19 cellular contexts compared by ENCODE assay signal in genomic region chr12:54004063-54004840, GRCh38. TPM values are rescaled to one million over a fixed set of nuclear protein-coding genes. Genes with fewer than 3 reads are reported as not detected.
DNase-seq lines count a peak whose midpoint lies in the region; ATAC-seq and TF ChIP-seq lines count a peak whose summit lies in the region.
"Had no signal": no experiment of that assay in that cellular context is flagged by ENCODE, and none has a peak within 500 bp of the region (broad histone marks: within the 10 kb centered on the region; RNA-seq: fewer than 3 reads in every experiment).

No MANE protein-coding gene starts in this region.

- no peaks in the 10 kb centered on the region for H3K36me3 Mint-ChIP-seq in glutamatergic neuron (ENCODE audit: unreplicated experiment)
- H3K36me3 Mint-ChIP-seq in CD8-positive, alpha-beta T cell: no peaks in the 10 kb centered on the region

- no peak overlapping the region for H3K27ac Mint-ChIP-seq in glutamatergic neuron (ENCODE audit: unreplicated experiment)
- H3K27ac Mint-ChIP-seq in CD8-positive, alpha-beta T cell: no peak overlapping the region
- H3K27ac Mint-ChIP-seq: H9, T-helper 17 cell had no signal

- H3K4me3 Mint-ChIP-seq in glutamatergic neuron (ENCODE audit: unreplicated experiment): no peak overlapping the region
- no peak overlapping the region for H3K4me3 Mint-ChIP-seq in CD8-positive, alpha-beta T cell
- H3K4me3 Mint-ChIP-seq: activated T-cell treated with anti-CD3 and anti-CD28 coated beads, Interleukin-2, amount 50 U/mL, for 4 hours; H9; T-helper 17 cell had no signal

- H4K91ac ChIP-seq in mesenchymal stem cell (ENCODE audit: low read length): no peak overlapping the region

- H4K8ac ChIP-seq in mesenchymal stem cell (ENCODE audit: low read length): no peak overlapping the region

- H3K4me1 Mint-ChIP-seq in glutamatergic neuron (ENCODE audit: low read depth, unreplicated experiment): no peaks in the 10 kb centered on the region
- peaks cover 23% of the 10 kb centered on the region for H3K4me1 Mint-ChIP-seq in CD8-positive, alpha-beta T cell (ENCODE audit: low read depth)

- peak overlapping the region; percentile 24 for H2BK120ac ChIP-seq in mesenchymal stem cell (ENCODE audit: low read depth, low read length)

- no peak for ATAC-seq in HG02642 (IDR thresholded peaks at IDR 0.05; ENCODE audit: poor library complexity, unreplicated experiment)
- ATAC-seq in CD8-positive, alpha-beta T cell: no peak
- ATAC-seq: activated T-cell treated with anti-CD3 and anti-CD28 coated beads, Interleukin-2, amount 50 U/mL, for 4 hours; T-helper 17 cell had no signal

- peak overlapping the region; percentile 4 to 11 for H2BK12ac ChIP-seq in mesenchymal stem cell (ENCODE audit: low read length in 2 of 2)

- no peaks in the 10 kb centered on the region for H3K9me3 ChIP-seq in mesenchymal stem cell (ENCODE audit: control insufficient read depth, low read length)
- no peaks in the 10 kb centered on the region for H3K9me3 ChIP-seq in CD8-positive, alpha-beta T cell (ENCODE audit: low read length)
- H3K9me3 ChIP-seq: ascending aorta, uterus had no signal

- H3K14ac ChIP-seq in mesenchymal stem cell (ENCODE audit: low read length in 2 of 2): no peak overlapping the region

- no peak overlapping the region for H2BK5ac ChIP-seq in mesenchymal stem cell (ENCODE audit: low read depth, low read length, poor library complexity, severe bottlenecking)

- peak overlapping the region in 1 of 2 experiments; percentile 76 for H3K18ac ChIP-seq in mesenchymal stem cell (ENCODE audit: low read depth in 1 of 2, low read length in 2 of 2)

- H3K23ac ChIP-seq in mesenchymal stem cell (ENCODE audit: low read length in 2 of 2): peak overlapping the region in 1 of 2 experiments; percentile 23

- H3K4ac ChIP-seq in mesenchymal stem cell (ENCODE audit: low read depth in 1 of 2, low read length in 2 of 2): peak overlapping the region in 1 of 2 experiments; percentile 67

- H3K9me3 Mint-ChIP-seq in glutamatergic neuron (ENCODE audit: unreplicated experiment): peaks cover 4% of the 10 kb centered on the region
- no peaks in the 10 kb centered on the region for H3K9me3 Mint-ChIP-seq in CD8-positive, alpha-beta T cell
- H3K9me3 Mint-ChIP-seq: activated T-cell treated with anti-CD3 and anti-CD28 coated beads, Interleukin-2, amount 50 U/mL, for 4 hours had no signal

- TF ChIP-seq CTCF in AG04449 (IDR thresholded peaks at IDR 0.05; ENCODE audit: insufficient read depth, low read length, missing control alignments) (peak; percentile 35), GM13977 (IDR thresholded peaks at IDR 0.05; ENCODE audit: extremely low read depth, insufficient read depth, missing control alignments) (peak; percentile 23), glutamatergic neuron (IDR thresholded peaks at IDR 0.05; ENCODE audit: partially characterized antibody, unreplicated experiment) (no peak)
- no peak for TF ChIP-seq CTCF in CD8-positive, alpha-beta T cell (IDR thresholded peaks at IDR 0.05)

- DNase-seq in AG04449 (ENCODE audit: low read depth, low spot score): no peak
- DNase-seq in GM13977 (ENCODE audit: low spot score): no peak
- DNase-seq in RKO (ENCODE audit: low spot score): peak; percentile 42
- DNase-seq in mesenchymal stem cell: no peak
- no peak for DNase-seq in NCI-H69 (lab: John Stamatoyannopoulos, UW)
- no peak for DNase-seq in glutamatergic neuron
- no peak for DNase-seq in CD8-positive, alpha-beta T cell
- DNase-seq: activated CD4-positive, alpha-beta T cell treated with anti-CD3 and anti-CD28 coated beads for 1 hour; activated T-cell treated with anti-CD3 and anti-CD28 coated beads, Interleukin-2, amount 50 U/mL, for 4 hours; C1 segment of cervical spinal cord; dorsolateral prefrontal cortex; NCI-H2227 treated with DMSO at 0.1 percent for 48 hours; stimulated activated CD4-positive, alpha-beta T cell treated with anti-CD3 and anti-CD28 coated beads, Interleukin-2, amount 100 ng/mL, for 48 hours; T-helper 17 cell; uterus had no signal

- H3K4me1 ChIP-seq in mesenchymal stem cell (ENCODE audit: control insufficient read depth, insufficient read depth, low read depth, low read length): peaks cover 36% of the 10 kb centered on the region
- peaks cover 26% of the 10 kb centered on the region for H3K4me1 ChIP-seq in CD8-positive, alpha-beta T cell (ENCODE audit: insufficient read depth, low read length)

- peak overlapping the region; percentile 76 for H3K4me2 ChIP-seq in mesenchymal stem cell (ENCODE audit: low read length, poor library complexity, severe bottlenecking)

- no peaks in the 10 kb centered on the region for H3K27me3 ChIP-seq in mesenchymal stem cell (ENCODE audit: control insufficient read depth in 1 of 2, insufficient read depth in 1 of 2, low read length in 2 of 2)
- H3K27me3 ChIP-seq in CD8-positive, alpha-beta T cell (ENCODE audit: insufficient read depth, low read length): peaks cover 83% of the 10 kb centered on the region

- POLR2A ChIA-PET in AG04449 (lab: Yijun Ruan, JAX): interaction anchor here (0.8 to 1.8 kb wide), 5 partner anchors 9 to 211 kb away, joined by 3 to 7 read pairs (median 3); no protein-coding TSS in a partner anchor
- POLR2A ChIA-PET in CD8-positive, alpha-beta T cell (lab: Charles Lee): interaction anchor here (1.0 kb wide), 1 partner anchor 17 kb away, joined by 4 read pairs; no protein-coding TSS in a partner anchor

- intact Hi-C loops in CD8-positive, alpha-beta T cell (cut with DNase I, micrococcal nuclease): loop anchor here in 1 of 2 experiments (10.0 kb wide), 1 partner anchor 361 kb away; the partner anchor contains the start of gene GPR84

- peak overlapping the region; percentile 98 for H3K9ac ChIP-seq in mesenchymal stem cell (ENCODE audit: low read length)

- 70% methylated on average over 14 of the region's 20 CpGs for WGBS in mesenchymal stem cell

- peaks cover 45% of the 10 kb centered on the region for H3K27me3 Mint-ChIP-seq in glutamatergic neuron (ENCODE audit: unreplicated experiment)
- peaks cover 83% of the 10 kb centered on the region for H3K27me3 Mint-ChIP-seq in CD8-positive, alpha-beta T cell (ENCODE audit: low read depth)

- H2AFZ ChIP-seq in mesenchymal stem cell (ENCODE audit: low read depth, low read length): peak overlapping the region; percentile 30

- H3K27ac ChIP-seq in mesenchymal stem cell (ENCODE audit: low read length, poor library complexity, severe bottlenecking): peak overlapping the region; percentile 73
- no peak overlapping the region for H3K27ac ChIP-seq in CD8-positive, alpha-beta T cell (ENCODE audit: low read depth, low read length)
- H3K27ac ChIP-seq: ascending aorta, dorsolateral prefrontal cortex, uterus had no signal

- CTCF ChIA-PET in AG04449 (lab: Yijun Ruan, JAX): interaction anchor here (0.7 to 21.3 kb wide), 18 partner anchors 8 to 366 kb away, joined by 3 to 756 read pairs (median 5); partner anchors contain the start of genes HOXC10, HOXC5, HOXC6 and SMUG1
- CTCF ChIA-PET in CD8-positive, alpha-beta T cell (lab: Charles Lee): interaction anchor here (0.8 to 17.0 kb wide), 11 partner anchors 9 to 343 kb away, joined by 3 to 372 read pairs (median 7); partner anchors contain the start of gene SMUG1

- H2BK15ac ChIP-seq in mesenchymal stem cell (ENCODE audit: low read depth, poor library complexity, severe bottlenecking): no peak overlapping the region

- peaks cover 0 to 3% of the 10 kb centered on the region in 2 experiments for H3K36me3 ChIP-seq in mesenchymal stem cell (ENCODE audit: control insufficient read depth in 1 of 2, insufficient read depth in 2 of 2, low read depth in 1 of 2, low read length in 2 of 2)
- no peaks in the 10 kb centered on the region for H3K36me3 ChIP-seq in CD8-positive, alpha-beta T cell (ENCODE audit: insufficient read depth, low read length)
- H3K36me3 ChIP-seq: ascending aorta, uterus had no signal

- H3K4me3 ChIP-seq in AG04449 (ENCODE audit: low read depth, low read length) (peak overlapping the region; percentile 96), mesenchymal stem cell (ENCODE audit: insufficient read depth in 1 of 2, low read depth in 1 of 2, low read length in 2 of 2) (peak overlapping the region in 1 of 2 experiments; percentile 86)
- no peak overlapping the region for H3K4me3 ChIP-seq in CD8-positive, alpha-beta T cell (ENCODE audit: low read depth, low read length)
- H3K4me3 ChIP-seq: ascending aorta, dorsolateral prefrontal cortex, uterus had no signal

- H3K79me1 ChIP-seq in mesenchymal stem cell (replicated peaks; ENCODE audit: low read length, poor library complexity, severe bottlenecking): no peaks in the 10 kb centered on the region

- H2AK5ac ChIP-seq in mesenchymal stem cell (ENCODE audit: low read length, severe bottlenecking): peak overlapping the region; percentile 76

- in situ Hi-C loops in GM13977 (cut with MboI; ENCODE audit: low pct_unique_long_range_greater_than_20kb, low sequenced_read_pairs, unreplicated experiment): loop anchor here (25.0 kb wide), 1 partner anchor 358 kb away; the partner anchor contains the start of gene GPR84

RNA-seq across cellular contexts. Expression of gene HOXC9, which starts 4.3 kb away (rescaled TPM):
- polyA plus RNA-seq in mesenchymal stem cell (2013, experiment 1 of 2): 18.0 TPM
- polyA plus RNA-seq in mesenchymal stem cell (2013, experiment 2 of 2): 18.5 TPM
- not detected for total RNA-seq in glutamatergic neuron (ENCODE audit: unreplicated experiment)
- not detected for total RNA-seq in CD8-positive, alpha-beta T cell
- total RNA-seq: activated T-cell treated with anti-CD3 and anti-CD28 coated beads, Interleukin-2, amount 50 U/mL, for 4 hours; dorsolateral prefrontal cortex; H9; pulmonary artery endothelial cell; T-helper 17 cell had no signal

RNA-seq across cellular contexts. Expression of gene HOXC8, which starts 4.5 kb away (rescaled TPM):
- 66.4 TPM for polyA plus RNA-seq in mesenchymal stem cell (2013, experiment 1 of 2)
- 67.1 TPM for polyA plus RNA-seq in mesenchymal stem cell (2013, experiment 2 of 2)
- not detected for total RNA-seq in glutamatergic neuron (ENCODE audit: unreplicated experiment)
- total RNA-seq in CD8-positive, alpha-beta T cell: not detected
- total RNA-seq: activated T-cell treated with anti-CD3 and anti-CD28 coated beads, Interleukin-2, amount 50 U/mL, for 4 hours; dorsolateral prefrontal cortex; H9; pulmonary artery endothelial cell; T-helper 17 cell had no signal

RNA-seq across cellular contexts. Expression of gene HOXC10, which starts 19.3 kb away (rescaled TPM):
- 8.9 TPM for polyA plus RNA-seq in mesenchymal stem cell (2013, experiment 1 of 2)
- polyA plus RNA-seq in mesenchymal stem cell (2013, experiment 2 of 2): 9.4 TPM
- not detected for total RNA-seq in glutamatergic neuron (ENCODE audit: unreplicated experiment)
- not detected for total RNA-seq in CD8-positive, alpha-beta T cell
- total RNA-seq: activated T-cell treated with anti-CD3 and anti-CD28 coated beads, Interleukin-2, amount 50 U/mL, for 4 hours; ascending aorta; H9; pulmonary artery endothelial cell; T-helper 17 cell had no signal

RNA-seq across cellular contexts. Expression of gene HOXC6, which starts 24.0 kb away (rescaled TPM):
- 49.1 TPM for polyA plus RNA-seq in mesenchymal stem cell (2013, experiment 1 of 2)
- polyA plus RNA-seq in mesenchymal stem cell (2013, experiment 2 of 2): 49.1 TPM
- 0.32 TPM for total RNA-seq in glutamatergic neuron (ENCODE audit: unreplicated experiment)
- total RNA-seq in CD8-positive, alpha-beta T cell: not detected
- total RNA-seq: activated T-cell treated with anti-CD3 and anti-CD28 coated beads, Interleukin-2, amount 50 U/mL, for 4 hours; dorsolateral prefrontal cortex; H9; pulmonary artery endothelial cell; T-helper 17 cell had no signal

RNA-seq across cellular contexts. Expression of gene HOXC5, which starts 28.6 kb away (rescaled TPM):
- polyA plus RNA-seq in mesenchymal stem cell (2013, experiment 1 of 2): 0.30 TPM
- 0.27 TPM for polyA plus RNA-seq in mesenchymal stem cell (2013, experiment 2 of 2)
- total RNA-seq in glutamatergic neuron (ENCODE audit: unreplicated experiment): not detected
- total RNA-seq in CD8-positive, alpha-beta T cell: not detected
- total RNA-seq: activated T-cell treated with anti-CD3 and anti-CD28 coated beads, Interleukin-2, amount 50 U/mL, for 4 hours; ascending aorta; dorsolateral prefrontal cortex; H9; pulmonary artery endothelial cell; T-helper 17 cell had no signal

Comparison
In these comparisons a context has a peak if more than half of its experiments do, and no peak if none do; other contexts are left out.
1. CTCF ChIP-seq: peak in AG04449 (single experiment) and GM13977 (single experiment); none in glutamatergic neuron (single experiment) and CD8-positive, alpha-beta T cell (single experiment).